Comparison of ENCODE assay signal across 19 cellular contexts in genomic region chrX:138886769-138887168, GRCh38.
DNase-seq lines count a peak whose midpoint lies in the region; ATAC-seq and TF ChIP-seq lines count a peak whose summit lies in the region.
"Had no signal": no experiment of that assay in that cellular context is flagged by ENCODE, and none has a peak within 500 bp of the region (broad histone marks: within the 10 kb centered on the region; RNA-seq: fewer than 3 reads in every experiment).

No MANE protein-coding gene starts in this region.

- POLR2A ChIA-PET in MCF 10A (lab: Yijun Ruan, JAX) = interaction anchor here (1.3 to 1.6 kb wide), 4 partner anchors 9 to 39 kb away, joined by 4 to 10 read pairs (median 6); no protein-coding TSS in a partner anchor
- POLR2A ChIA-PET in activated CD8-positive, alpha-beta T cell treated with anti-CD3 and anti-CD28 coated beads, Interleukin-2, amount 10 ng/mL, durations not matched to agents 7 days and 5 days (lab: Charles Lee) = no interaction called here

- no TSS peak for BruUV-seq in MCF 10A (replicated peaks; lab: Mats Ljungman, UMichigan)

- H3K4me1 Mint-ChIP-seq in MCF 10A (ENCODE audit: insufficient read depth, unreplicated experiment) = peaks cover 14% of the 10 kb centered on the region
- H3K4me1 Mint-ChIP-seq in activated CD8-positive, alpha-beta T cell treated with anti-CD3 and anti-CD28 coated beads, Interleukin-2, amount 10 ng/mL, durations not matched to agents 7 days and 5 days (ENCODE audit: low read depth) = no peaks in the 10 kb centered on the region
- H3K4me1 Mint-ChIP-seq: activated CD8-positive, alpha-beta memory T cell treated with anti-CD3 and anti-CD28 coated beads, Interleukin-2, amount 10 ng/mL, durations not matched to agents 7 days and 5 days; naive B cell; stimulated activated naive B cell treated with anti-CD40 and anti-IgM and Interleukin-4, amounts not matched to agents 10 μg/mL and 1 μg/mL and 100 μg/mL, for 72 hours; WTC11 had no signal

- CTCF ChIA-PET in MCF 10A (lab: Yijun Ruan, JAX) = interaction anchor here (1.1 to 1.4 kb wide), 2 partner anchors 12 to 37 kb away, joined by 3 read pairs; no protein-coding TSS in a partner anchor
- CTCF ChIA-PET in activated CD8-positive, alpha-beta T cell treated with anti-CD3 and anti-CD28 coated beads, Interleukin-2, amount 10 ng/mL, durations not matched to agents 7 days and 5 days (lab: Charles Lee) = no interaction called here

- H3K4me1 ChIP-seq in right lobe of liver = no peaks in the 10 kb centered on the region
- H3K4me1 ChIP-seq in ovary (ENCODE audit: insufficient read depth) = no peaks in the 10 kb centered on the region
- H3K4me1 ChIP-seq: left lung, parathyroid adenoma, upper lobe of left lung had no signal

- no peaks in the 10 kb centered on the region for H3K36me3 Mint-ChIP-seq in MCF 10A (ENCODE audit: insufficient read depth, unreplicated experiment)
- no peaks in the 10 kb centered on the region for H3K36me3 Mint-ChIP-seq in activated CD8-positive, alpha-beta T cell treated with anti-CD3 and anti-CD28 coated beads, Interleukin-2, amount 10 ng/mL, durations not matched to agents 7 days and 5 days (ENCODE audit: low read depth)
- H3K36me3 Mint-ChIP-seq: activated CD8-positive, alpha-beta memory T cell treated with anti-CD3 and anti-CD28 coated beads, Interleukin-2, amount 10 ng/mL, durations not matched to agents 7 days and 5 days; naive B cell; stimulated activated naive B cell treated with anti-CD40 and anti-IgM and Interleukin-4, amounts not matched to agents 10 μg/mL and 1 μg/mL and 100 μg/mL, for 72 hours; WTC11 had no signal

- peak overlapping the region; percentile 84 for H3K27ac Mint-ChIP-seq in MCF 10A (ENCODE audit: low read depth, unreplicated experiment)
- no peak overlapping the region for H3K27ac Mint-ChIP-seq in activated CD8-positive, alpha-beta T cell treated with anti-CD3 and anti-CD28 coated beads, Interleukin-2, amount 10 ng/mL, durations not matched to agents 7 days and 5 days
- H3K27ac Mint-ChIP-seq: activated CD8-positive, alpha-beta memory T cell treated with anti-CD3 and anti-CD28 coated beads, Interleukin-2, amount 10 ng/mL, durations not matched to agents 7 days and 5 days; naive B cell; stimulated activated naive B cell treated with anti-CD40 and anti-IgM and Interleukin-4, amounts not matched to agents 10 μg/mL and 1 μg/mL and 100 μg/mL, for 72 hours; WTC11 had no signal

- TF ChIP-seq CTCF in MCF 10A (IDR thresholded peaks at IDR 0.05; ENCODE audit: unreplicated experiment) (no peak), right lobe of liver (IDR thresholded peaks at IDR 0.05) (no peak), ovary (IDR thresholded peaks at IDR 0.05) (no peak)

- no peaks in the 10 kb centered on the region for H3K27me3 Mint-ChIP-seq in MCF 10A (ENCODE audit: insufficient read depth, unreplicated experiment)
- no peaks in the 10 kb centered on the region for H3K27me3 Mint-ChIP-seq in activated CD8-positive, alpha-beta T cell treated with anti-CD3 and anti-CD28 coated beads, Interleukin-2, amount 10 ng/mL, durations not matched to agents 7 days and 5 days (ENCODE audit: low read depth)
- H3K27me3 Mint-ChIP-seq: activated CD8-positive, alpha-beta memory T cell treated with anti-CD3 and anti-CD28 coated beads, Interleukin-2, amount 10 ng/mL, durations not matched to agents 7 days and 5 days; naive B cell; stimulated activated naive B cell treated with anti-CD40 and anti-IgM and Interleukin-4, amounts not matched to agents 10 μg/mL and 1 μg/mL and 100 μg/mL, for 72 hours had no signal

- no peaks in the 10 kb centered on the region for H3K9me3 ChIP-seq in right lobe of liver
- no peaks in the 10 kb centered on the region for H3K9me3 ChIP-seq in ovary
- H3K9me3 ChIP-seq: left lung, upper lobe of left lung had no signal

- WGBS in right lobe of liver (ENCODE audit: insufficient coverage, low coverage, low lambda C conversion rate, missing lambda C conversion rate) = 31% methylated on average over 2 of the region's 2 CpGs
- WGBS in ovary, 3 donors = 67 to 81% (median 69%) methylated on average over 2 of the region's 2 CpGs

- H3K36me3 ChIP-seq in right lobe of liver (no peaks in the 10 kb centered on the region), ovary (no peaks in the 10 kb centered on the region)
- H3K36me3 ChIP-seq: left lung, upper lobe of left lung had no signal

- DNase-seq in DMS153 (lab: John Stamatoyannopoulos, UW) (peak; percentile 89), NCI-H1105 treated with DMSO at 0.1 percent for 48 hours (lab: John Stamatoyannopoulos, UW) (peak; percentile 49), MCF 10A (ENCODE audit: unreplicated experiment) (peak; percentile 88), right lobe of liver (peak in 2 of 3 donors; percentile 24 to 56), ovary (no peak)
- DNase-seq in activated CD8-positive, alpha-beta T cell treated with anti-CD3 and anti-CD28 coated beads, Interleukin-2, amount 10 ng/mL, durations not matched to agents 7 days and 5 days = no peak
- DNase-seq: activated CD8-positive, alpha-beta memory T cell treated with anti-CD3 and anti-CD28 coated beads, Interleukin-2, amount 10 ng/mL, durations not matched to agents 7 days and 5 days; activated gamma-delta T cell treated with Interleukin-2 at 50 U/mL for 16 hours; effector CD8-positive, alpha-beta T cell; left lung; naive B cell; NCI-H526; stimulated activated naive B cell treated with anti-CD40 and anti-IgM and Interleukin-4, amounts not matched to agents 10 μg/mL and 1 μg/mL and 100 μg/mL, for 72 hours; upper lobe of left lung had no signal

- H3K27ac ChIP-seq in right lobe of liver (no peak overlapping the region), ovary (no peak overlapping the region)
- H3K27ac ChIP-seq: left lung, parathyroid adenoma, upper lobe of left lung had no signal

- H3K4me3 ChIP-seq in right lobe of liver (no peak overlapping the region), ovary (no peak overlapping the region)
- H3K4me3 ChIP-seq: left lung, smooth muscle cell, upper lobe of left lung had no signal

- intact Hi-C loops in MCF 10A (cut with micrococcal nuclease) = no loop called here
- intact Hi-C loops in right lobe of liver (cut with DNase I) = no loop called here
- intact Hi-C loops in ovary (cut with DNase I) = no loop called here

- no peak for TF ChIP-seq POLR2A in right lobe of liver (IDR thresholded peaks at IDR 0.05)
- no peak for TF ChIP-seq POLR2A in ovary (IDR thresholded peaks at IDR 0.05)

- no peak for TF ChIP-seq EP300 in ovary (IDR thresholded peaks at IDR 0.05)

- peak; percentile 71 to 89 (median 84) for ATAC-seq in right lobe of liver
- no peak for ATAC-seq in activated CD8-positive, alpha-beta T cell treated with anti-CD3 and anti-CD28 coated beads, Interleukin-2, amount 10 ng/mL, durations not matched to agents 7 days and 5 days
- ATAC-seq in GM21619 (IDR thresholded peaks at IDR 0.05; ENCODE audit: unreplicated experiment) = no peak
- no peak for ATAC-seq in HG03460 (IDR thresholded peaks at IDR 0.05; ENCODE audit: unreplicated experiment)
- ATAC-seq: activated CD8-positive, alpha-beta memory T cell treated with anti-CD3 and anti-CD28 coated beads, Interleukin-2, amount 10 ng/mL, durations not matched to agents 7 days and 5 days; left lung; stimulated activated naive B cell treated with anti-CD40 and anti-IgM and Interleukin-4, amounts not matched to agents 10 μg/mL and 1 μg/mL and 100 μg/mL, for 72 hours; WTC11 had no signal

- H3K4me3 Mint-ChIP-seq in MCF 10A (ENCODE audit: unreplicated experiment) = no peak overlapping the region
- no peak overlapping the region for H3K4me3 Mint-ChIP-seq in activated CD8-positive, alpha-beta T cell treated with anti-CD3 and anti-CD28 coated beads, Interleukin-2, amount 10 ng/mL, durations not matched to agents 7 days and 5 days
- H3K4me3 Mint-ChIP-seq: activated CD8-positive, alpha-beta memory T cell treated with anti-CD3 and anti-CD28 coated beads, Interleukin-2, amount 10 ng/mL, durations not matched to agents 7 days and 5 days; naive B cell; stimulated activated naive B cell treated with anti-CD40 and anti-IgM and Interleukin-4, amounts not matched to agents 10 μg/mL and 1 μg/mL and 100 μg/mL, for 72 hours; WTC11 had no signal

- H3K9me3 Mint-ChIP-seq in MCF 10A (ENCODE audit: unreplicated experiment) = peaks cover 17% of the 10 kb centered on the region
- peaks cover 2% of the 10 kb centered on the region for H3K9me3 Mint-ChIP-seq in activated CD8-positive, alpha-beta T cell treated with anti-CD3 and anti-CD28 coated beads, Interleukin-2, amount 10 ng/mL, durations not matched to agents 7 days and 5 days (ENCODE audit: insufficient read depth)
- H3K9me3 Mint-ChIP-seq: WTC11 had no signal

- H3K27me3 ChIP-seq in right lobe of liver (no peaks in the 10 kb centered on the region), ovary (no peaks in the 10 kb centered on the region)
- H3K27me3 ChIP-seq: left lung, upper lobe of left lung had no signal

Comparison
In these comparisons a context has a peak if more than half of its experiments do, and no peak if none do; other contexts are left out.
1. DNase-seq: peak in DMS153 (single experiment), NCI-H1105 treated with DMSO at 0.1 percent for 48 hours (single experiment), MCF 10A (single experiment) and right lobe of liver (2 of 3); none in activated CD8-positive, alpha-beta T cell treated with anti-CD3 and anti-CD28 coated beads, Interleukin-2, amount 10 ng/mL, durations not matched to agents 7 days and 5 days (single experiment) and ovary (0 of 5).
2. ATAC-seq: peak in right lobe of liver (4 of 4); none in activated CD8-positive, alpha-beta T cell treated with anti-CD3 and anti-CD28 coated beads, Interleukin-2, amount 10 ng/mL, durations not matched to agents 7 days and 5 days (single experiment), GM21619 (single experiment) and HG03460 (single experiment).